In genomic region chr18:6509417-6510198, GRCh38 we compare ENCODE assay signal across 1 cellular context.
TF ChIP-seq lines count a peak whose summit lies in the region.

No MANE protein-coding gene starts in this region.

TF ChIP-seq in K562, 482 proteins besides CTCF, POLR2A, EP300 and RAD21 (continued from another document):
- TF ChIP-seq HCFC1 (IDR thresholded peaks at IDR 0.05; ENCODE audit: low read depth, low read length) (no peak), ZFP30 (CRISPR knock-in tag; IDR thresholded peaks at IDR 0.05; ENCODE audit: borderline replicate concordance) (no peak), TCFL5 (CRISPR knock-in tag; conservative IDR thresholded peaks at IDR 0.05) (no peak)
